12 cellular contexts compared by ENCODE assay signal in the genomic region with DNA sequence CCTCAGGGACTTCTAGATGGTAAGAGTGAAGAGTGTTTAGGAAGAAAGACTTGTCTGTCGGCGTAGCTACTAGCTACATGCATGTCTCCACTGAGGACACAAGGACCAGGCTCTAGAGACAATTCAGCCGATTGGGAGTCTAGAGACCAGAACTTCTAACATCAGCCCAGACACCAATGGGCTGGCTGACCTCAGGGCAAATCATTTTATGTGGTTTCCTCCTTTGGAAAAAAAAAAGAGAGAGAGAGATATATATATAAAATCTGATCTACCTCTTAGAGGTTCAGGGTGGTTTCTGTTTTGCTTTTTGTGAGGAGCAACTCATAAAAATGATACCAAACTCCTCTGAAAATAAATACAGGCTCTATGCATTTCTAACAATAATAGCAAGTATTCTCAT.
DNase-seq lines count a peak whose midpoint lies in the region; ATAC-seq, FAIRE-seq and TF ChIP-seq lines count a peak whose summit lies in the region.
"Had no signal": no experiment of that assay in that cellular context is flagged by ENCODE, and none has a peak within 500 bp of the region (broad histone marks: within the 10 kb centered on the region; RNA-seq: fewer than 3 reads in every experiment).

No MANE protein-coding gene starts in this region.

- no peaks in the 10 kb centered on the region for H3K27me3 ChIP-seq in GM12878 (replicated peaks in 1 of 2; ENCODE audit: control insufficient read depth in 2 of 2, insufficient read depth in 2 of 2, low read length in 1 of 2)
- no peaks in the 10 kb centered on the region for H3K27me3 ChIP-seq in ascending aorta
- H3K27me3 ChIP-seq: heart right ventricle had no signal

- peak overlapping the region; percentile 58 for H3K9ac ChIP-seq in GM12878 (ENCODE audit: control insufficient read depth, insufficient read depth, low read length)

- in situ Hi-C loops in GM12878 (cut with MboI) = no loop called here

- H3K27ac ChIP-seq in GM12878 (ENCODE audit: control insufficient read depth, insufficient read depth) = peak overlapping the region; percentile 97
- no peak overlapping the region for H3K27ac ChIP-seq in ascending aorta
- H3K27ac ChIP-seq: heart right ventricle had no signal

- peak overlapping the region; percentile 83 for H3K4me2 ChIP-seq in GM12878 (ENCODE audit: control insufficient read depth, insufficient read depth)

- TF ChIP-seq EP300 in GM12878 (IDR thresholded peaks at IDR 0.05; ENCODE audit: borderline replicate concordance in 1 of 2, control insufficient read depth in 1 of 2, low read depth in 2 of 2, low read length in 2 of 2) = no peak; a peak in 1 of 4 replicates

- ATAC-seq in GM18868 (IDR thresholded peaks at IDR 0.05; ENCODE audit: unreplicated experiment) (peak; percentile 37), GM21529 (IDR thresholded peaks at IDR 0.05; ENCODE audit: unreplicated experiment) (peak; percentile 33), HG03280 (IDR thresholded peaks at IDR 0.05; ENCODE audit: unreplicated experiment) (peak; percentile 38), GM12878 (peak; percentile 65)
- ATAC-seq: heart right ventricle, PC-3 had no signal

- H3K4me1 ChIP-seq in GM12878 (ENCODE audit: control insufficient read depth, insufficient read depth, low read length) = peaks cover 29% of the 10 kb centered on the region
- peaks cover 0 to 6% of the 10 kb centered on the region in 2 donors for H3K4me1 ChIP-seq in ascending aorta

- H3K9me3 ChIP-seq in GM12878 (replicated peaks; ENCODE audit: control insufficient read depth, insufficient read depth, low read length) (peaks cover 2% of the 10 kb centered on the region; the same call in 1 of the 3 replicates), ascending aorta (no peaks in the 10 kb centered on the region)
- H3K9me3 ChIP-seq: heart right ventricle had no signal

- no peak for TF ChIP-seq POLR2A in GM12878 (IDR thresholded peaks at IDR 0.05; ENCODE audit: low read depth, low read length)

- POLR2A ChIA-PET in GM12878 (lab: Charles Lee) = interaction anchor here (0.7 to 1.6 kb wide), 3 partner anchors 28 to 212 kb away, joined by 3 to 6 read pairs (median 3); no protein-coding TSS in a partner anchor

- H2AFZ ChIP-seq in GM12878 (ENCODE audit: control insufficient read depth, low read depth, low read length) = peak overlapping the region; percentile 49

- FAIRE-seq in GM12878 (lab: Jason Lieb, UNC) = peak; percentile 18

- CTCF ChIA-PET in GM12878 (lab: Yijun Ruan, JAX) = interaction anchor here (1.1 to 2.0 kb wide), 5 partner anchors 10 to 333 kb away, joined by 3 to 8 read pairs (median 6); no protein-coding TSS in a partner anchor

- no peaks in the 10 kb centered on the region for H3K79me2 ChIP-seq in GM12878 (ENCODE audit: control insufficient read depth, insufficient read depth, low read length)

- RAD21 ChIA-PET in GM12878 (lab: Charles Lee; ENCODE audit: unreplicated experiment) = interaction anchor here (1.3 kb wide), 1 partner anchor 54 kb away, joined by 4 read pairs; no protein-coding TSS in a partner anchor

- no TSS peak for BruUV-seq in GM12878 (replicated peaks; lab: Mats Ljungman, UMichigan)

- peak overlapping the region; percentile 36; the same call in 1 of the 2 replicates for H3K4me3 ChIP-seq in GM12878
- H3K4me3 ChIP-seq in ascending aorta = no peak overlapping the region
- H3K4me3 ChIP-seq: heart right ventricle had no signal

- no peak for TF ChIP-seq RAD21 in GM12878 (IDR thresholded peaks at IDR 0.05; ENCODE audit: insufficient read depth, low read depth, low read length)

- intact Hi-C loops in GM12878 (cut with micrococcal nuclease; ENCODE audit: unreplicated experiment) = loop anchor here (1.0 to 2.0 kb wide), 2 partner anchors 28 to 54 kb away; no protein-coding TSS in a partner anchor
- intact Hi-C loops in ascending aorta (cut with DNase I) = no loop called here

- DNase-seq in GM12878 (ENCODE audit: low read depth, low spot score) = no peak
- DNase-seq in ascending aorta (ENCODE audit: low spot score in 2 of 2) = no peak
- DNase-seq in D341Med (ENCODE audit: low spot score) = no peak
- DNase-seq in NCI-H2227 (lab: John Stamatoyannopoulos, UW; ENCODE audit: unreplicated experiment) = no peak
- DNase-seq: activated CD4-positive, alpha-beta T cell treated with anti-CD3 and anti-CD28 coated beads, Interleukin-2, amount 50 U/mL, for 4 hours; heart right ventricle; Karpas-422; PC-3; stimulated activated CD4-positive, alpha-beta T cell treated with anti-CD3 and anti-CD28 coated beads, Interleukin-4, amount 100 ng/mL, for 24 hours had no signal

- TF ChIP-seq CTCF in GM12878 (IDR thresholded peaks at IDR 0.05 in 2 of 3, conservative IDR thresholded peaks at IDR 0.05 in 1 of 3; ENCODE audit: control insufficient read depth in 2 of 3, extremely low read depth in 1 of 3, insufficient read depth in 1 of 3, low read depth in 3 of 3, low read length in 3 of 3) (no peak), ascending aorta (IDR thresholded peaks at IDR 0.05) (no peak)

- SMC1A ChIA-PET in GM12878 (lab: Charles Lee; ENCODE audit: uncharacterized antibody, unreplicated experiment) = interaction anchor here (0.7 to 2.6 kb wide), 14 partner anchors 8 to 216 kb away, joined by 3 to 11 read pairs (median 6); no protein-coding TSS in a partner anchor

- no peaks in the 10 kb centered on the region for H3K36me3 ChIP-seq in GM12878 (ENCODE audit: control insufficient read depth in 2 of 2, insufficient read depth in 2 of 2, low read length in 1 of 2)
- no peaks in the 10 kb centered on the region for H3K36me3 ChIP-seq in ascending aorta
- H3K36me3 ChIP-seq: heart right ventricle had no signal

- no peaks in the 10 kb centered on the region for H4K20me1 ChIP-seq in GM12878 (ENCODE audit: control insufficient read depth, insufficient read depth)

- WGBS in GM12878 (ENCODE audit: insufficient coverage, insufficient replicate concordance, low lambda C conversion rate, missing lambda C conversion rate) = 0% methylated on average over 3 of the region's 3 CpGs

TF ChIP-seq in GM12878, 131 proteins besides CTCF, POLR2A, EP300 and RAD21 (continues in another document):
- TF ChIP-seq, protein P1, sequence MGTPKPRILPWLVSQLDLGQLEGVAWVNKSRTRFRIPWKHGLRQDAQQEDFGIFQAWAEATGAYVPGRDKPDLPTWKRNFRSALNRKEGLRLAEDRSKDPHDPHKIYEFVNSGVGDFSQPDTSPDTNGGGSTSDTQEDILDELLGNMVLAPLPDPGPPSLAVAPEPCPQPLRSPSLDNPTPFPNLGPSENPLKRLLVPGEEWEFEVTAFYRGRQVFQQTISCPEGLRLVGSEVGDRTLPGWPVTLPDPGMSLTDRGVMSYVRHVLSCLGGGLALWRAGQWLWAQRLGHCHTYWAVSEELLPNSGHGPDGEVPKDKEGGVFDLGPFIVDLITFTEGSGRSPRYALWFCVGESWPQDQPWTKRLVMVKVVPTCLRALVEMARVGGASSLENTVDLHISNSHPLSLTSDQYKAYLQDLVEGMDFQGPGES (IDR thresholded peaks at IDR 0.05) = no peak
- TF ChIP-seq WRNIP1 (IDR thresholded peaks at IDR 0.05; ENCODE audit: borderline replicate concordance, low read depth, low read length) = no peak
- TF ChIP-seq, protein P2, sequence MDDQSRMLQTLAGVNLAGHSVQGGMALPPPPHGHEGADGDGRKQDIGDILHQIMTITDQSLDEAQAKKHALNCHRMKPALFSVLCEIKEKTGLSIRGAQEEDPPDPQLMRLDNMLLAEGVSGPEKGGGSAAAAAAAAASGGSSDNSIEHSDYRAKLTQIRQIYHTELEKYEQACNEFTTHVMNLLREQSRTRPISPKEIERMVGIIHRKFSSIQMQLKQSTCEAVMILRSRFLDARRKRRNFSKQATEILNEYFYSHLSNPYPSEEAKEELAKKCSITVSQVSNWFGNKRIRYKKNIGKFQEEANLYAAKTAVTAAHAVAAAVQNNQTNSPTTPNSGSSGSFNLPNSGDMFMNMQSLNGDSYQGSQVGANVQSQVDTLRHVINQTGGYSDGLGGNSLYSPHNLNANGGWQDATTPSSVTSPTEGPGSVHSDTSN (IDR thresholded peaks at IDR 0.05; ENCODE audit: insufficient replicate concordance, low read depth, low read length) = no peak
- TF ChIP-seq FOXK2 (IDR thresholded peaks at IDR 0.05) = no peak
- TF ChIP-seq CBX5 (IDR thresholded peaks at IDR 0.05; ENCODE audit: low read depth) = no peak
- no peak for TF ChIP-seq SREBF1 (IDR thresholded peaks at IDR 0.05; ENCODE audit: low read length)
- no peak for TF ChIP-seq EZH2 (IDR thresholded peaks at IDR 0.05; ENCODE audit: borderline replicate concordance, control insufficient read depth, low read depth, low read length)
- TF ChIP-seq MTA2 (IDR thresholded peaks at IDR 0.05; ENCODE audit: low read depth) = no peak
- TF ChIP-seq LARP7 (IDR thresholded peaks at IDR 0.05) = no peak
- TF ChIP-seq CHD2 (IDR thresholded peaks at IDR 0.05; ENCODE audit: borderline replicate concordance, low read depth, low read length) = no peak
- TF ChIP-seq SMAD5 (IDR thresholded peaks at IDR 0.05; ENCODE audit: low read depth) = no peak
- TF ChIP-seq, protein P3, sequence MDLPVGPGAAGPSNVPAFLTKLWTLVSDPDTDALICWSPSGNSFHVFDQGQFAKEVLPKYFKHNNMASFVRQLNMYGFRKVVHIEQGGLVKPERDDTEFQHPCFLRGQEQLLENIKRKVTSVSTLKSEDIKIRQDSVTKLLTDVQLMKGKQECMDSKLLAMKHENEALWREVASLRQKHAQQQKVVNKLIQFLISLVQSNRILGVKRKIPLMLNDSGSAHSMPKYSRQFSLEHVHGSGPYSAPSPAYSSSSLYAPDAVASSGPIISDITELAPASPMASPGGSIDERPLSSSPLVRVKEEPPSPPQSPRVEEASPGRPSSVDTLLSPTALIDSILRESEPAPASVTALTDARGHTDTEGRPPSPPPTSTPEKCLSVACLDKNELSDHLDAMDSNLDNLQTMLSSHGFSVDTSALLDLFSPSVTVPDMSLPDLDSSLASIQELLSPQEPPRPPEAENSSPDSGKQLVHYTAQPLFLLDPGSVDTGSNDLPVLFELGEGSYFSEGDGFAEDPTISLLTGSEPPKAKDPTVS (IDR thresholded peaks at IDR 0.05; ENCODE audit: low read depth, low read length) = no peak
- peak; percentile 48; the same call in 1 of the 2 replicates for TF ChIP-seq ZBED1 (IDR thresholded peaks at IDR 0.05; ENCODE audit: borderline replicate concordance)
- no peak for TF ChIP-seq NFIC (IDR thresholded peaks at IDR 0.05; ENCODE audit: low read depth, low read length)
- TF ChIP-seq MEF2A (IDR thresholded peaks at IDR 0.05; ENCODE audit: insufficient read depth, low read depth, low read length) = 0 out of 2 replicates have a peak, but pooled peaks have one; percentile 25
